In genomic region chr20:22836877-22837276, GRCh38 we compare ENCODE assay signal across 18 cellular contexts.
A peak's percentile ranks its signal among the peaks of the same experiment; 100 is the strongest.
DNase-seq lines count a peak whose midpoint lies in the region; ATAC-seq and TF ChIP-seq lines count a peak whose summit lies in the region.
"Had no signal": no experiment of that assay in that cellular context is flagged by ENCODE, and none has a peak within 500 bp of the region (broad histone marks: within the 10 kb centered on the region; RNA-seq: fewer than 3 reads in every experiment).

No MANE protein-coding gene starts in this region.

- H3K27ac ChIP-seq in PC-9 = peak overlapping the region; percentile 21; the same call in 1 of the 2 replicates
- H3K27ac ChIP-seq: colonic mucosa, testis, VCaP had no signal

- peak; percentile 57 for DNase-seq in EH (ENCODE audit: low read depth)
- DNase-seq in PC-9 = no peak
- peak; percentile 28 for DNase-seq in dermis blood vessel endothelial cell
- DNase-seq in islet precursor cell = peak; percentile 68
- no peak for DNase-seq in central memory CD4-positive, alpha-beta T cell
- DNase-seq in activated T-cell treated with anti-CD3 and anti-CD28 coated beads for 4 hours = no peak
- DNase-seq in cardiac septum (ENCODE audit: low spot score) = no peak
- DNase-seq: activated gamma-delta T cell; anterior cingulate cortex; CD4-positive, CD25-positive, alpha-beta regulatory T cell; colonic mucosa; DMS53; NCI-H69; SIG-M5; stimulated activated CD4-positive, alpha-beta T cell treated with anti-CD3 and anti-CD28 coated beads, Interleukin-15, amount 100 ng/mL, for 24 hours; testis had no signal

- peak overlapping the region; percentile 17; the same call in 1 of the 2 replicates for H3K4me2 ChIP-seq in PC-9

- H3K36me3 ChIP-seq in PC-9 (ENCODE audit: low read depth) = no peaks in the 10 kb centered on the region
- H3K36me3 ChIP-seq: colonic mucosa had no signal

- no peaks in the 10 kb centered on the region for H4K20me1 ChIP-seq in PC-9 (ENCODE audit: insufficient read depth)

- intact Hi-C loops in PC-9 (cut with micrococcal nuclease; ENCODE audit: unreplicated experiment) = no loop called here
- intact Hi-C loops in cardiac septum (cut with DNase I) = no loop called here

- no peaks in the 10 kb centered on the region for H3K9me2 ChIP-seq in PC-9 (ENCODE audit: insufficient read depth)

- H3K4me1 ChIP-seq in PC-9 (replicated peaks; ENCODE audit: insufficient read depth) = peaks cover 14% of the 10 kb centered on the region
- H3K4me1 ChIP-seq: colonic mucosa, testis had no signal

- H3K9me3 ChIP-seq in PC-9 (ENCODE audit: insufficient read depth, low read depth) = no peaks in the 10 kb centered on the region
- H3K9me3 ChIP-seq: colonic mucosa, testis had no signal

- no peak for ATAC-seq in GM21381 (IDR thresholded peaks at IDR 0.05; ENCODE audit: unreplicated experiment)

- H2AFZ ChIP-seq in PC-9 = no peak overlapping the region

- BruUV-seq in PC-9 (replicated peaks; lab: Mats Ljungman, UMichigan) = no TSS peak

- no peaks in the 10 kb centered on the region for H3K27me3 ChIP-seq in PC-9 (ENCODE audit: insufficient read depth, low read depth)
- H3K27me3 ChIP-seq: colonic mucosa, testis had no signal

- no peaks in the 10 kb centered on the region for H3K79me2 ChIP-seq in PC-9 (ENCODE audit: low read depth)

- CTCF ChIA-PET in PC-9 (lab: Charles Lee) = no interaction called here

- no peaks in the 10 kb centered on the region for H3F3A ChIP-seq in PC-9 (ENCODE audit: insufficient read depth, low read depth)

- no peak overlapping the region for H3K4me3 ChIP-seq in PC-9
- H3K4me3 ChIP-seq: colonic mucosa, testis had no signal

- POLR2A ChIA-PET in PC-9 (lab: Charles Lee; ENCODE audit: unreplicated experiment) = interaction anchor here (0.6 kb wide), 1 partner anchor 140 kb away, joined by 3 read pairs; no protein-coding TSS in a partner anchor

- no peak for TF ChIP-seq CTCF in PC-9 (conservative IDR thresholded peaks at IDR 0.05)

Comparison
In these comparisons a context has a peak if more than half of its experiments do, and no peak if none do; other contexts are left out.
1. DNase-seq: peak in EH (single experiment), dermis blood vessel endothelial cell (single experiment) and islet precursor cell (single experiment); none in PC-9 (0 of 2), central memory CD4-positive, alpha-beta T cell (single experiment), activated T-cell treated with anti-CD3 and anti-CD28 coated beads for 4 hours (single experiment) and cardiac septum (single experiment).